12 cellular contexts compared by ENCODE assay signal in genomic region chr2:105741617-105742016, GRCh38. TPM values are rescaled to one million over a fixed set of nuclear protein-coding genes. Genes with fewer than 3 reads are reported as not detected.
A peak's percentile ranks its signal among the peaks of the same experiment; 100 is the strongest.
DNase-seq lines count a peak whose midpoint lies in the region; ATAC-seq lines count a peak whose summit lies in the region.
"Had no signal": no experiment of that assay in that cellular context is flagged by ENCODE, and none has a peak within 500 bp of the region (broad histone marks: within the 10 kb centered on the region; RNA-seq: fewer than 3 reads in every experiment).

No MANE protein-coding gene starts in this region.

- H3K4me3 Mint-ChIP-seq in activated CD4-positive, alpha-beta T cell treated with anti-CD3 and anti-CD28 coated beads for 36 hours = no peak overlapping the region
- peak overlapping the region; percentile 7 for H3K4me3 Mint-ChIP-seq in stimulated activated naive CD8-positive, alpha-beta T cell treated with anti-CD3 and anti-CD28 coated beads, Interleukin-15, Interleukin-2, amounts not matched to agents 100 ng/mL and 50 ng/mL, for 24 hours
- H3K4me3 Mint-ChIP-seq in stimulated activated naive CD8-positive, alpha-beta T cell treated with anti-CD3 and anti-CD28 coated beads, Interleukin-15, amount 100 ng/mL, for 72 hours = peak overlapping the region in 1 of 2 donors; percentile 42
- H3K4me3 Mint-ChIP-seq in naive thymus-derived CD8-positive, alpha-beta T cell = peak overlapping the region in 3 of 10 donors; percentile 41 to 43 (median 43)

- intact Hi-C loops in activated CD4-positive, alpha-beta T cell treated with anti-CD3 and anti-CD28 coated beads for 36 hours (cut with DNase I, micrococcal nuclease) = loop anchor here (2.0 to 10.0 kb wide), 2 partner anchors 343 to 407 kb away; partner anchors contain the start of gene C2orf49 (in 1 of the 2)

- peak overlapping the region; percentile 45 for H3K27ac Mint-ChIP-seq in activated CD4-positive, alpha-beta T cell treated with anti-CD3 and anti-CD28 coated beads for 36 hours
- H3K27ac Mint-ChIP-seq in stimulated activated naive CD8-positive, alpha-beta T cell treated with anti-CD3 and anti-CD28 coated beads, Interleukin-15, Interleukin-2, amounts not matched to agents 100 ng/mL and 50 ng/mL, for 24 hours = peak overlapping the region; percentile 53
- peak overlapping the region in 1 of 2 donors; percentile 54 for H3K27ac Mint-ChIP-seq in stimulated activated naive CD8-positive, alpha-beta T cell treated with anti-CD3 and anti-CD28 coated beads, Interleukin-15, amount 100 ng/mL, for 72 hours
- peak overlapping the region; percentile 10 to 99 (median 94) for H3K27ac Mint-ChIP-seq in naive thymus-derived CD8-positive, alpha-beta T cell

- H3K9me3 Mint-ChIP-seq in activated CD4-positive, alpha-beta T cell treated with anti-CD3 and anti-CD28 coated beads for 36 hours (ENCODE audit: low read depth) = peaks cover 4% of the 10 kb centered on the region
- H3K9me3 Mint-ChIP-seq in stimulated activated naive CD8-positive, alpha-beta T cell treated with anti-CD3 and anti-CD28 coated beads, Interleukin-15, Interleukin-2, amounts not matched to agents 100 ng/mL and 50 ng/mL, for 24 hours = peaks cover 5% of the 10 kb centered on the region
- no peaks in the 10 kb centered on the region for H3K9me3 Mint-ChIP-seq in stimulated activated naive CD8-positive, alpha-beta T cell treated with anti-CD3 and anti-CD28 coated beads, Interleukin-15, amount 100 ng/mL, for 72 hours
- peaks cover 0 to 10% (median 0%) of the 10 kb centered on the region in 9 donors for H3K9me3 Mint-ChIP-seq in naive thymus-derived CD8-positive, alpha-beta T cell

- CTCF ChIA-PET in activated CD4-positive, alpha-beta T cell treated with anti-CD3 and anti-CD28 coated beads for 36 hours (lab: Charles Lee) = interaction anchor here (0.7 to 1.0 kb wide), 2 partner anchors 27 to 97 kb away, joined by 3 read pairs; no protein-coding TSS in a partner anchor

- no peaks in the 10 kb centered on the region for H3K27me3 Mint-ChIP-seq in activated CD4-positive, alpha-beta T cell treated with anti-CD3 and anti-CD28 coated beads for 36 hours
- no peaks in the 10 kb centered on the region for H3K27me3 Mint-ChIP-seq in stimulated activated naive CD8-positive, alpha-beta T cell treated with anti-CD3 and anti-CD28 coated beads, Interleukin-15, Interleukin-2, amounts not matched to agents 100 ng/mL and 50 ng/mL, for 24 hours
- no peaks in the 10 kb centered on the region for H3K27me3 Mint-ChIP-seq in stimulated activated naive CD8-positive, alpha-beta T cell treated with anti-CD3 and anti-CD28 coated beads, Interleukin-15, amount 100 ng/mL, for 72 hours
- no peaks in the 10 kb centered on the region for H3K27me3 Mint-ChIP-seq in naive thymus-derived CD8-positive, alpha-beta T cell

- POLR2A ChIA-PET in activated CD4-positive, alpha-beta T cell treated with anti-CD3 and anti-CD28 coated beads for 36 hours (lab: Charles Lee) = interaction anchor here (0.8 kb wide), 2 partner anchors 15 to 62 kb away, joined by 4 read pairs; no protein-coding TSS in a partner anchor
- POLR2A ChIA-PET in naive thymus-derived CD8-positive, alpha-beta T cell (lab: Charles Lee) = interaction anchor here (1.2 to 2.3 kb wide), 2 partner anchors 8 to 19 kb away, joined by 3 to 9 read pairs; no protein-coding TSS in a partner anchor

- ATAC-seq in activated CD4-positive, alpha-beta T cell treated with anti-CD3 and anti-CD28 coated beads for 36 hours = no peak
- no peak for ATAC-seq in stimulated activated naive CD8-positive, alpha-beta T cell treated with anti-CD3 and anti-CD28 coated beads, Interleukin-15, amount 100 ng/mL, for 72 hours
- no peak for ATAC-seq in naive thymus-derived CD8-positive, alpha-beta T cell

- peaks cover 11% of the 10 kb centered on the region for H3K36me3 Mint-ChIP-seq in activated CD4-positive, alpha-beta T cell treated with anti-CD3 and anti-CD28 coated beads for 36 hours (ENCODE audit: low read depth)
- peaks cover 10% of the 10 kb centered on the region for H3K36me3 Mint-ChIP-seq in stimulated activated naive CD8-positive, alpha-beta T cell treated with anti-CD3 and anti-CD28 coated beads, Interleukin-15, Interleukin-2, amounts not matched to agents 100 ng/mL and 50 ng/mL, for 24 hours (ENCODE audit: low read depth)
- peaks cover 0 to 8% (median 1%) of the 10 kb centered on the region in 3 donors for H3K36me3 Mint-ChIP-seq in naive thymus-derived CD8-positive, alpha-beta T cell

- peaks cover 69% of the 10 kb centered on the region for H3K4me1 Mint-ChIP-seq in activated CD4-positive, alpha-beta T cell treated with anti-CD3 and anti-CD28 coated beads for 36 hours
- H3K4me1 Mint-ChIP-seq in stimulated activated naive CD8-positive, alpha-beta T cell treated with anti-CD3 and anti-CD28 coated beads, Interleukin-15, Interleukin-2, amounts not matched to agents 100 ng/mL and 50 ng/mL, for 24 hours (ENCODE audit: low read depth) = peaks cover 79% of the 10 kb centered on the region
- peaks cover 72% of the 10 kb centered on the region for H3K4me1 Mint-ChIP-seq in stimulated activated naive CD8-positive, alpha-beta T cell treated with anti-CD3 and anti-CD28 coated beads, Interleukin-15, amount 100 ng/mL, for 72 hours
- H3K4me1 Mint-ChIP-seq in naive thymus-derived CD8-positive, alpha-beta T cell = peaks cover 41 to 76% (median 72%) of the 10 kb centered on the region in 4 donors

- no peak for DNase-seq in activated CD4-positive, alpha-beta T cell treated with anti-CD3 and anti-CD28 coated beads for 36 hours
- DNase-seq in activated CD4-positive, alpha-beta T cell treated with anti-CD3 and anti-CD28 coated beads for 4 hours = no peak
- DNase-seq in stimulated activated naive CD8-positive, alpha-beta T cell treated with anti-CD3 and anti-CD28 coated beads, Interleukin-15, amount 100 ng/mL, for 72 hours = no peak
- no peak for DNase-seq in naive thymus-derived CD8-positive, alpha-beta T cell
- no peak for DNase-seq in CD1c-positive myeloid dendritic cell (ENCODE audit: extremely low spot score)
- no peak for DNase-seq in NCI-H345 (lab: John Stamatoyannopoulos, UW)
- no peak for DNase-seq in SHP77 treated with DMSO at 0.1 percent for 48 hours (lab: John Stamatoyannopoulos, UW)
- DNase-seq: Calu3, GF-D8, NCI-H1436 treated with DMSO at 0.1 percent for 48 hours, NCI-H446 had no signal

RNA-seq across cellular contexts. Expression of gene NCK2, which starts 3.1 kb away (rescaled TPM):
- 10 to 100 TPM; 84.7 to 87.5 TPM for total RNA-seq in activated CD4-positive, alpha-beta T cell treated with anti-CD3 and anti-CD28 coated beads for 36 hours
- total RNA-seq in naive thymus-derived CD8-positive, alpha-beta T cell = 100 to 1,000 TPM; 119 to 124 TPM
- polyA plus RNA-seq in naive thymus-derived CD8-positive, alpha-beta T cell = 100 to 1,000 TPM in 1 of 3 donors, 10 to 100 TPM in 2; 36.6 to 110 (median 67.8) TPM
